1 cellular context compared by ENCODE assay signal in genomic region chr16:2764718-2765117, GRCh38.
A peak's percentile ranks its signal among the peaks of the same experiment; 100 is the strongest.
TF ChIP-seq lines count a peak whose summit lies in the region.

No MANE protein-coding gene starts in this region.

TF ChIP-seq in HepG2, 621 proteins besides CTCF, POLR2A, EP300 and RAD21:
- TF ChIP-seq STAG1 (CRISPR knock-in tag; IDR thresholded peaks at IDR 0.05): peak; percentile 21
- no peak for TF ChIP-seq ZSCAN9 (CRISPR knock-in tag; IDR thresholded peaks at IDR 0.05; ENCODE audit: borderline replicate concordance)
- no peak for TF ChIP-seq TCF7 (IDR thresholded peaks at IDR 0.05; ENCODE audit: low read depth)
- TF ChIP-seq ZNF615 (CRISPR knock-in tag; IDR thresholded peaks at IDR 0.05; ENCODE audit: borderline replicate concordance): no peak
- no peak for TF ChIP-seq ZBTB7A (CRISPR knock-in tag; IDR thresholded peaks at IDR 0.05)
- TF ChIP-seq RBM22 (optimal IDR thresholded peaks at IDR 0.05; ENCODE audit: low read length): peak; percentile 54
- TF ChIP-seq ZNF512 (CRISPR knock-in tag; IDR thresholded peaks at IDR 0.05): no peak
TF ChIP-seq in HepG2: peak in this region for 2.
